In genomic region chr3:10119376-10119775, GRCh38 we compare ENCODE assay signal across 22 cellular contexts. TPM values are rescaled to one million over a fixed set of nuclear protein-coding genes. Genes with fewer than 3 reads are reported as not detected.
"Had no signal": no experiment of that assay in that cellular context is flagged by ENCODE, and none has a peak within 500 bp of the region (broad histone marks: within the 10 kb centered on the region; RNA-seq: fewer than 3 reads in every experiment).

No MANE protein-coding gene starts in this region.

- H3K9me3 ChIP-seq: ovary, upper lobe of left lung, uterus had no signal

- ATAC-seq: left colon; naive thymus-derived CD4-positive, alpha-beta T cell; right cardiac atrium had no signal

- H3K4me2 ChIP-seq: hepatocyte, smooth muscle cell had no signal

- DNase-seq: cortex of kidney; dorsolateral prefrontal cortex; effector CD8-positive, alpha-beta T cell; foreskin melanocyte; head of caudate nucleus; kidney; left colon; mesendoderm; naive thymus-derived CD4-positive, alpha-beta T cell; ovary; right cardiac atrium; stimulated activated CD4-positive, alpha-beta T cell treated with anti-CD3 and anti-CD28 coated beads, Interleukin-2, amount 100 ng/mL, for 48 hours; stimulated activated naive CD4-positive, alpha-beta T cell treated with Interleukin-2 at 50 U/mL for 16 hours; upper lobe of left lung; uterus had no signal

- H2AFZ ChIP-seq: hepatocyte had no signal

- H3K4me3 ChIP-seq: hepatocyte, ovary, smooth muscle cell, upper lobe of left lung, uterus had no signal

- H3K27ac ChIP-seq: dorsolateral prefrontal cortex, hepatocyte, ovary, upper lobe of left lung, uterus had no signal

- H3K27me3 ChIP-seq: dorsolateral prefrontal cortex, hepatocyte, ovary, upper lobe of left lung, uterus had no signal

- H3K36me3 ChIP-seq: ovary, uterus had no signal

RNA-seq across cellular contexts. Expression of gene FANCD2OS, which starts 11.3 kb away (rescaled TPM):
- total RNA-seq: dorsolateral prefrontal cortex; hepatocyte; kidney; left colon; liver; lung microvascular endothelial cell; mononuclear cell; naive thymus-derived CD4-positive, alpha-beta T cell; ovary; posterior vena cava; right cardiac atrium; smooth muscle cell; upper lobe of left lung; uterus had no signal
- polyA plus RNA-seq: hepatocyte; liver; naive thymus-derived CD4-positive, alpha-beta T cell; neural cell; ovary; right cardiac atrium; smooth muscle cell had no signal
